In genomic region chr1:100250264-100250663, GRCh38 we compare ENCODE assay signal across 1 cellular context.
TF ChIP-seq lines count a peak whose summit lies in the region.

No MANE protein-coding gene starts in this region.

TF ChIP-seq in liver, 16 proteins besides CTCF, POLR2A, EP300 and RAD21 (continued from another document):
- TF ChIP-seq REST (IDR thresholded peaks at IDR 0.05) (no peak), FOXA1 (IDR thresholded peaks at IDR 0.05) (no peak), FOXA2 (IDR thresholded peaks at IDR 0.05) (no peak), NR2F2 (IDR thresholded peaks at IDR 0.05) (no peak), HNF4G (IDR thresholded peaks at IDR 0.05) (no peak), EGR1 (IDR thresholded peaks at IDR 0.05; ENCODE audit: low read depth in 2 of 2) (no peak), SP1 (IDR thresholded peaks at IDR 0.05) (no peak), RXRA (IDR thresholded peaks at IDR 0.05) (no peak), GABPA (IDR thresholded peaks at IDR 0.05 in 1 of 2, conservative IDR thresholded peaks at IDR 0.05 in 1 of 2) (no peak), YY1 (IDR thresholded peaks at IDR 0.05) (no peak), ATF3 (IDR thresholded peaks at IDR 0.05) (no peak), MAX (IDR thresholded peaks at IDR 0.05) (no peak)
